ENCODE assay signal across 2 cellular contexts in genomic region chr9:41105557-41106253, GRCh38. TPM values are rescaled to one million over a fixed set of nuclear protein-coding genes. Genes with fewer than 3 reads are reported as not detected.
"Had no signal": no experiment of that assay in that cellular context is flagged by ENCODE, and none has a peak within 500 bp of the region (broad histone marks: within the 10 kb centered on the region; RNA-seq: fewer than 3 reads in every experiment).

No MANE protein-coding gene starts in this region.

RNA-seq across cellular contexts. Expression of gene FOXD4L6, which starts 22.8 kb away (rescaled TPM):
- total RNA-seq: LHCN-M2, M059J had no signal
